1 cellular context compared by ENCODE assay signal in genomic region chr12:53053223-53054111, GRCh38.
TF ChIP-seq lines count a peak whose summit lies in the region.

No MANE protein-coding gene starts in this region.

TF ChIP-seq in HepG2, 621 proteins besides CTCF, POLR2A, EP300 and RAD21 (continued from another document and continues in another):
- TF ChIP-seq, protein P1, sequence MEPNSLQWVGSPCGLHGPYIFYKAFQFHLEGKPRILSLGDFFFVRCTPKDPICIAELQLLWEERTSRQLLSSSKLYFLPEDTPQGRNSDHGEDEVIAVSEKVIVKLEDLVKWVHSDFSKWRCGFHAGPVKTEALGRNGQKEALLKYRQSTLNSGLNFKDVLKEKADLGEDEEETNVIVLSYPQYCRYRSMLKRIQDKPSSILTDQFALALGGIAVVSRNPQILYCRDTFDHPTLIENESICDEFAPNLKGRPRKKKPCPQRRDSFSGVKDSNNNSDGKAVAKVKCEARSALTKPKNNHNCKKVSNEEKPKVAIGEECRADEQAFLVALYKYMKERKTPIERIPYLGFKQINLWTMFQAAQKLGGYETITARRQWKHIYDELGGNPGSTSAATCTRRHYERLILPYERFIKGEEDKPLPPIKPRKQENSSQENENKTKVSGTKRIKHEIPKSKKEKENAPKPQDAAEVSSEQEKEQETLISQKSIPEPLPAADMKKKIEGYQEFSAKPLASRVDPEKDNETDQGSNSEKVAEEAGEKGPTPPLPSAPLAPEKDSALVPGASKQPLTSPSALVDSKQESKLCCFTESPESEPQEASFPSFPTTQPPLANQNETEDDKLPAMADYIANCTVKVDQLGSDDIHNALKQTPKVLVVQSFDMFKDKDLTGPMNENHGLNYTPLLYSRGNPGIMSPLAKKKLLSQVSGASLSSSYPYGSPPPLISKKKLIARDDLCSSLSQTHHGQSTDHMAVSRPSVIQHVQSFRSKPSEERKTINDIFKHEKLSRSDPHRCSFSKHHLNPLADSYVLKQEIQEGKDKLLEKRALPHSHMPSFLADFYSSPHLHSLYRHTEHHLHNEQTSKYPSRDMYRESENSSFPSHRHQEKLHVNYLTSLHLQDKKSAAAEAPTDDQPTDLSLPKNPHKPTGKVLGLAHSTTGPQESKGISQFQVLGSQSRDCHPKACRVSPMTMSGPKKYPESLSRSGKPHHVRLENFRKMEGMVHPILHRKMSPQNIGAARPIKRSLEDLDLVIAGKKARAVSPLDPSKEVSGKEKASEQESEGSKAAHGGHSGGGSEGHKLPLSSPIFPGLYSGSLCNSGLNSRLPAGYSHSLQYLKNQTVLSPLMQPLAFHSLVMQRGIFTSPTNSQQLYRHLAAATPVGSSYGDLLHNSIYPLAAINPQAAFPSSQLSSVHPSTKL (CRISPR knock-in tag; IDR thresholded peaks at IDR 0.05) = peak; percentile 10; the same call in 1 of the 2 replicates
- TF ChIP-seq, protein P2, sequence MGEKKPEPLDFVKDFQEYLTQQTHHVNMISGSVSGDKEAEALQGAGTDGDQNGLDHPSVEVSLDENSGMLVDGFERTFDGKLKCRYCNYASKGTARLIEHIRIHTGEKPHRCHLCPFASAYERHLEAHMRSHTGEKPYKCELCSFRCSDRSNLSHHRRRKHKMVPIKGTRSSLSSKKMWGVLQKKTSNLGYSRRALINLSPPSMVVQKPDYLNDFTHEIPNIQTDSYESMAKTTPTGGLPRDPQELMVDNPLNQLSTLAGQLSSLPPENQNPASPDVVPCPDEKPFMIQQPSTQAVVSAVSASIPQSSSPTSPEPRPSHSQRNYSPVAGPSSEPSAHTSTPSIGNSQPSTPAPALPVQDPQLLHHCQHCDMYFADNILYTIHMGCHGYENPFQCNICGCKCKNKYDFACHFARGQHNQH (CRISPR knock-in tag; IDR thresholded peaks at IDR 0.05) = peak; percentile 54; the same call in 1 of the 2 replicates
- no peak for TF ChIP-seq MLX (CRISPR knock-in tag; IDR thresholded peaks at IDR 0.05)
- TF ChIP-seq POLR2AphosphoS2 (IDR thresholded peaks at IDR 0.05; ENCODE audit: low read depth, low read length) = no peak
- TF ChIP-seq, protein P3, sequence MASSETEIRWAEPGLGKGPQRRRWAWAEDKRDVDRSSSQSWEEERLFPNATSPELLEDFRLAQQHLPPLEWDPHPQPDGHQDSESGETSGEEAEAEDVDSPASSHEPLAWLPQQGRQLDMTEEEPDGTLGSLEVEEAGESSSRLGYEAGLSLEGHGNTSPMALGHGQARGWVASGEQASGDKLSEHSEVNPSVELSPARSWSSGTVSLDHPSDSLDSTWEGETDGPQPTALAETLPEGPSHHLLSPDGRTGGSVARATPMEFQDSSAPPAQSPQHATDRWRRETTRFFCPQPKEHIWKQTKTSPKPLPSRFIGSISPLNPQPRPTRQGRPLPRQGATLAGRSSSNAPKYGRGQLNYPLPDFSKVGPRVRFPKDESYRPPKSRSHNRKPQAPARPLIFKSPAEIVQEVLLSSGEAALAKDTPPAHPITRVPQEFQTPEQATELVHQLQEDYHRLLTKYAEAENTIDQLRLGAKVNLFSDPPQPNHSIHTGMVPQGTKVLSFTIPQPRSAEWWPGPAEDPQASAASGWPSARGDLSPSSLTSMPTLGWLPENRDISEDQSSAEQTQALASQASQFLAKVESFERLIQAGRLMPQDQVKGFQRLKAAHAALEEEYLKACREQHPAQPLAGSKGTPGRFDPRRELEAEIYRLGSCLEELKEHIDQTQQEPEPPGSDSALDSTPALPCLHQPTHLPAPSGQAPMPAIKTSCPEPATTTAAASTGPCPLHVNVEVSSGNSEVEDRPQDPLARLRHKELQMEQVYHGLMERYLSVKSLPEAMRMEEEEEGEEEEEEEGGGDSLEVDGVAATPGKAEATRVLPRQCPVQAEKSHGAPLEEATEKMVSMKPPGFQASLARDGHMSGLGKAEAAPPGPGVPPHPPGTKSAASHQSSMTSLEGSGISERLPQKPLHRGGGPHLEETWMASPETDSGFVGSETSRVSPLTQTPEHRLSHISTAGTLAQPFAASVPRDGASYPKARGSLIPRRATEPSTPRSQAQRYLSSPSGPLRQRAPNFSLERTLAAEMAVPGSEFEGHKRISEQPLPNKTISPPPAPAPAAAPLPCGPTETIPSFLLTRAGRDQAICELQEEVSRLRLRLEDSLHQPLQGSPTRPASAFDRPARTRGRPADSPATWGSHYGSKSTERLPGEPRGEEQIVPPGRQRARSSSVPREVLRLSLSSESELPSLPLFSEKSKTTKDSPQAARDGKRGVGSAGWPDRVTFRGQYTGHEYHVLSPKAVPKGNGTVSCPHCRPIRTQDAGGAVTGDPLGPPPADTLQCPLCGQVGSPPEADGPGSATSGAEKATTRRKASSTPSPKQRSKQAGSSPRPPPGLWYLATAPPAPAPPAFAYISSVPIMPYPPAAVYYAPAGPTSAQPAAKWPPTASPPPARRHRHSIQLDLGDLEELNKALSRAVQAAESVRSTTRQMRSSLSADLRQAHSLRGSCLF (CRISPR knock-in tag; IDR thresholded peaks at IDR 0.05; ENCODE audit: borderline replicate concordance) = no peak
- no peak for TF ChIP-seq E2F5 (CRISPR knock-in tag; conservative IDR thresholded peaks at IDR 0.05)
- no peak for TF ChIP-seq AKAP8 (CRISPR knock-in tag; IDR thresholded peaks at IDR 0.05)
- TF ChIP-seq, protein P4, sequence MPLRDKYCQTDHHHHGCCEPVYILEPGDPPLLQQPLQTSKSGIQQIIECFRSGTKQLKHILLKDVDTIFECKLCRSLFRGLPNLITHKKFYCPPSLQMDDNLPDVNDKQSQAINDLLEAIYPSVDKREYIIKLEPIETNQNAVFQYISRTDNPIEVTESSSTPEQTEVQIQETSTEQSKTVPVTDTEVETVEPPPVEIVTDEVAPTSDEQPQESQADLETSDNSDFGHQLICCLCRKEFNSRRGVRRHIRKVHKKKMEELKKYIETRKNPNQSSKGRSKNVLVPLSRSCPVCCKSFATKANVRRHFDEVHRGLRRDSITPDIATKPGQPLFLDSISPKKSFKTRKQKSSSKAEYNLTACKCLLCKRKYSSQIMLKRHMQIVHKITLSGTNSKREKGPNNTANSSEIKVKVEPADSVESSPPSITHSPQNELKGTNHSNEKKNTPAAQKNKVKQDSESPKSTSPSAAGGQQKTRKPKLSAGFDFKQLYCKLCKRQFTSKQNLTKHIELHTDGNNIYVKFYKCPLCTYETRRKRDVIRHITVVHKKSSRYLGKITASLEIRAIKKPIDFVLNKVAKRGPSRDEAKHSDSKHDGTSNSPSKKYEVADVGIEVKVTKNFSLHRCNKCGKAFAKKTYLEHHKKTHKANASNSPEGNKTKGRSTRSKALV (CRISPR knock-in tag; IDR thresholded peaks at IDR 0.05) = no peak
- TF ChIP-seq CBX1 (IDR thresholded peaks at IDR 0.05; ENCODE audit: low read depth) = no peak
- TF ChIP-seq, protein P5, sequence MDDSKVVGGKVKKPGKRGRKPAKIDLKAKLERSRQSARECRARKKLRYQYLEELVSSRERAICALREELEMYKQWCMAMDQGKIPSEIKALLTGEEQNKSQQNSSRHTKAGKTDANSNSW (CRISPR knock-in tag; IDR thresholded peaks at IDR 0.05; ENCODE audit: borderline replicate concordance) = no peak
- no peak for TF ChIP-seq HNRNPL (IDR thresholded peaks at IDR 0.05; ENCODE audit: low read depth, low read length)
- TF ChIP-seq MYPOP (CRISPR knock-in tag; IDR thresholded peaks at IDR 0.05) = no peak
- no peak for TF ChIP-seq HNF1A (IDR thresholded peaks at IDR 0.05; ENCODE audit: low read depth)
- no peak for TF ChIP-seq HNF1A (CRISPR knock-in tag; IDR thresholded peaks at IDR 0.05; ENCODE audit: borderline replicate concordance)
- no peak for TF ChIP-seq ZKSCAN8 (CRISPR knock-in tag; IDR thresholded peaks at IDR 0.05; ENCODE audit: borderline replicate concordance)
- no peak for TF ChIP-seq ARNT (IDR thresholded peaks at IDR 0.05)
- TF ChIP-seq, protein P6, sequence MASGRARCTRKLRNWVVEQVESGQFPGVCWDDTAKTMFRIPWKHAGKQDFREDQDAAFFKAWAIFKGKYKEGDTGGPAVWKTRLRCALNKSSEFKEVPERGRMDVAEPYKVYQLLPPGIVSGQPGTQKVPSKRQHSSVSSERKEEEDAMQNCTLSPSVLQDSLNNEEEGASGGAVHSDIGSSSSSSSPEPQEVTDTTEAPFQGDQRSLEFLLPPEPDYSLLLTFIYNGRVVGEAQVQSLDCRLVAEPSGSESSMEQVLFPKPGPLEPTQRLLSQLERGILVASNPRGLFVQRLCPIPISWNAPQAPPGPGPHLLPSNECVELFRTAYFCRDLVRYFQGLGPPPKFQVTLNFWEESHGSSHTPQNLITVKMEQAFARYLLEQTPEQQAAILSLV (CRISPR knock-in tag; IDR thresholded peaks at IDR 0.05; ENCODE audit: borderline replicate concordance) = no peak
- no peak for TF ChIP-seq ZNF530 (CRISPR knock-in tag; IDR thresholded peaks at IDR 0.05; ENCODE audit: low read depth)
- no peak for TF ChIP-seq ATAD3A (CRISPR knock-in tag; IDR thresholded peaks at IDR 0.05)
- TF ChIP-seq ZNF816 (CRISPR knock-in tag; IDR thresholded peaks at IDR 0.05; ENCODE audit: borderline replicate concordance) = no peak
- no peak for TF ChIP-seq ZFAT (CRISPR knock-in tag; conservative IDR thresholded peaks at IDR 0.05)
- TF ChIP-seq TBX2 (CRISPR knock-in tag; IDR thresholded peaks at IDR 0.05; ENCODE audit: borderline replicate concordance) = no peak
- TF ChIP-seq ZNF160 (CRISPR knock-in tag; IDR thresholded peaks at IDR 0.05) = no peak
- TF ChIP-seq SSRP1 (CRISPR knock-in tag; IDR thresholded peaks at IDR 0.05) = no peak
- TF ChIP-seq NCOA5 (CRISPR knock-in tag; IDR thresholded peaks at IDR 0.05) = no peak
- TF ChIP-seq KDM5B (CRISPR knock-in tag; IDR thresholded peaks at IDR 0.05; ENCODE audit: borderline replicate concordance) = no peak
- TF ChIP-seq ETV5 (CRISPR knock-in tag; IDR thresholded peaks at IDR 0.05; ENCODE audit: borderline replicate concordance) = peak; percentile 21; the same call in 1 of the 2 replicates
- TF ChIP-seq ZNF713 (CRISPR knock-in tag; IDR thresholded peaks at IDR 0.05) = no peak
- TF ChIP-seq ZNF629 (CRISPR knock-in tag; conservative IDR thresholded peaks at IDR 0.05) = no peak
- TF ChIP-seq GPBP1L1 (CRISPR knock-in tag; IDR thresholded peaks at IDR 0.05) = no peak
- TF ChIP-seq ZNF263 (CRISPR knock-in tag; IDR thresholded peaks at IDR 0.05) = no peak
- no peak for TF ChIP-seq ZNF570 (CRISPR knock-in tag; IDR thresholded peaks at IDR 0.05; ENCODE audit: borderline replicate concordance)
- no peak for TF ChIP-seq GPN1 (CRISPR knock-in tag; IDR thresholded peaks at IDR 0.05; ENCODE audit: borderline replicate concordance)
- TF ChIP-seq ISL2 (CRISPR knock-in tag; IDR thresholded peaks at IDR 0.05) = no peak
